8 cellular contexts compared by ENCODE assay signal in genomic region chr18:45690975-45691815, GRCh38. TPM values are rescaled to one million over a fixed set of nuclear protein-coding genes. Genes with fewer than 3 reads are reported as not detected.
DNase-seq lines count a peak whose midpoint lies in the region; ATAC-seq and TF ChIP-seq lines count a peak whose summit lies in the region.

No MANE protein-coding gene starts in this region.

- TF ChIP-seq CTCF in GM12864 (IDR thresholded peaks at IDR 0.05; ENCODE audit: low read depth, low read length, missing control alignments) (peak; percentile 91), astrocyte of the spinal cord (IDR thresholded peaks at IDR 0.05; ENCODE audit: low read depth, low read length) (peak; percentile 79), gastrocnemius medialis (IDR thresholded peaks at IDR 0.05 in 4 of 5, conservative IDR thresholded peaks at IDR 0.05 in 1 of 5) (peak; percentile 54 to 78 (median 68))

- no peaks in the 10 kb centered on the region for H3K36me3 ChIP-seq in gastrocnemius medialis

- H3K4me3 ChIP-seq in GM12864 (ENCODE audit: low read depth, low read length) (no peak overlapping the region), astrocyte of the spinal cord (ENCODE audit: low read depth, low read length) (no peak overlapping the region), gastrocnemius medialis (no peak overlapping the region)

- H3K27ac ChIP-seq in gastrocnemius medialis = no peak overlapping the region

- H3K9me3 Mint-ChIP-seq in T-helper 2 cell treated with Interferon-gamma antibody and Interleukin-4, amounts not matched to agents 5 μg/mL and 100 μg/mL, for 36 hours = peaks cover 25% of the 10 kb centered on the region

- H3K36me3 Mint-ChIP-seq in T-helper 2 cell treated with Interferon-gamma antibody and Interleukin-4, amounts not matched to agents 5 μg/mL and 100 μg/mL, for 36 hours (ENCODE audit: low read depth) = peaks cover 8% of the 10 kb centered on the region

- no peaks in the 10 kb centered on the region for H3K27me3 ChIP-seq in gastrocnemius medialis

- ATAC-seq in gastrocnemius medialis (peak; percentile 42 to 78), HG02623 (IDR thresholded peaks at IDR 0.05; ENCODE audit: unreplicated experiment) (no peak), HG03280 (IDR thresholded peaks at IDR 0.05; ENCODE audit: unreplicated experiment) (no peak)

- H3K9me3 ChIP-seq in gastrocnemius medialis = no peaks in the 10 kb centered on the region

- H3K4me1 ChIP-seq in gastrocnemius medialis = no peaks in the 10 kb centered on the region

- H3K4me3 Mint-ChIP-seq in T-helper 2 cell treated with Interferon-gamma antibody and Interleukin-4, amounts not matched to agents 5 μg/mL and 100 μg/mL, for 36 hours = no peak overlapping the region

- peaks cover 29% of the 10 kb centered on the region for H3K27me3 Mint-ChIP-seq in T-helper 2 cell treated with Interferon-gamma antibody and Interleukin-4, amounts not matched to agents 5 μg/mL and 100 μg/mL, for 36 hours (ENCODE audit: low read depth)

- intact Hi-C loops in gastrocnemius medialis (cut with DNase I; ENCODE audit: low total_unique reads) = loop anchor here (1.0 to 10.0 kb wide), 3 partner anchors 148 to 384 kb away; partner anchors contain the start of gene PSTPIP2

- DNase-seq in GM12864 (ENCODE audit: low read depth) (no peak), NCI-H1417 (lab: John Stamatoyannopoulos, UW) (peak; percentile 52 to 85 (median 63)), astrocyte of the spinal cord (ENCODE audit: low read depth, low spot score) (peak; percentile 82), hypothalamus (lab: John Stamatoyannopoulos, UW) (peak in 47 of 51 donors; percentile 3 to 82 (median 46)), gastrocnemius medialis (peak in 1 of 2 donors; percentile 44)
- peak; percentile 57 for DNase-seq in T-helper 2 cell treated with Interferon-gamma antibody and Interleukin-4, amounts not matched to agents 5 μg/mL and 100 μg/mL, for 36 hours (ENCODE audit: low spot score)

- in situ Hi-C loops in astrocyte of the spinal cord (cut with HindIII; ENCODE audit: low sequenced_read_pairs) (no loop called here), gastrocnemius medialis (cut with MboI; ENCODE audit: low sequenced_read_pairs in 4 of 4) (loop anchor here in 3 of 4 donors (5.0 to 25.0 kb wide), 5 partner anchors 186 to 371 kb away; partner anchors contain the start of gene PSTPIP2 (in 1 of the 3))

- TF ChIP-seq POLR2A in gastrocnemius medialis (IDR thresholded peaks at IDR 0.05) = no peak

- peaks cover 42% of the 10 kb centered on the region for H3K4me1 Mint-ChIP-seq in T-helper 2 cell treated with Interferon-gamma antibody and Interleukin-4, amounts not matched to agents 5 μg/mL and 100 μg/mL, for 36 hours (ENCODE audit: low read depth)

- H3K27ac Mint-ChIP-seq in T-helper 2 cell treated with Interferon-gamma antibody and Interleukin-4, amounts not matched to agents 5 μg/mL and 100 μg/mL, for 36 hours = no peak overlapping the region

RNA-seq across cellular contexts. Expression of gene SLC14A1, which starts 32.8 kb away (rescaled TPM):
- total RNA-seq in gastrocnemius medialis = 1 to 10 TPM; 1.1 to 8.2 (median 7.1) TPM

Comparison
In these comparisons a context has a peak if more than half of its experiments do, and no peak if none do; other contexts are left out.
1. ATAC-seq: peak in gastrocnemius medialis (2 of 2); none in HG02623 (single experiment) and HG03280 (single experiment).
2. Peak in every context shown above with its lines, with median percentiles within 50 percentile points of each other: CTCF ChIP-seq.